In the genomic region with DNA sequence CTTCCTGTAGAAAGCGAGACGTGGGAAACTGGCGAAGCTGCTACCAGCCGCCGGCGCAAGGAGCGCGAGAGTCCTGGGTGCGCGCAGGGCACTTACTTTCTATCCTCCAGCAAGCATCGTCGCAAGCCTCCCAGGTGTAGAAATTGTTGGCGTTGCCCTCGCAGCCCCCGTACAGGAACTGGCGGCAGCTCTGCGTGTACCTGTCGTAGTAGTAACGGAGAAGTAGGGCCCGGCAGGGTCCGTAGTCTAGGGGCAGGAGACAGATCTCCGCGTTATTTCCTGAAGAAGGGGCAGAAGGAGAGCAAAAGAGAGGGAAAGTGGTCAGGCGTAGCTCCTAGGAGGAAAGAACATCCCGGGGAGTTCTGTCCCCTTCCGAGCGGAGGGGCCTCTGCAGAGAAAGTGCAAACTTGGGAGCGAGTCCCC, we compare ENCODE assay signal across 9 cellular contexts. TPM values are rescaled to one million over a fixed set of nuclear protein-coding genes. Genes with fewer than 3 reads are reported as not detected.
DNase-seq lines count a peak whose midpoint lies in the region; ATAC-seq and TF ChIP-seq lines count a peak whose summit lies in the region.
"Had no signal": no experiment of that assay in that cellular context is flagged by ENCODE, and none has a peak within 500 bp of the region (broad histone marks: within the 10 kb centered on the region; RNA-seq: fewer than 3 reads in every experiment).

No MANE protein-coding gene starts in this region.

- no peak for DNase-seq in AG04449 (ENCODE audit: low read depth, low spot score)
- DNase-seq in activated T-cell treated with anti-CD3 and anti-CD28 coated beads, Interleukin-2, amount 50 U/mL, for 48 hours = peak; percentile 19 to 34
- peak; percentile 30 for DNase-seq in hepatic stellate cell (ENCODE audit: low spot score)
- DNase-seq in sigmoid colon = peak; percentile 69
- no peak for DNase-seq in occipital lobe (lab: John Stamatoyannopoulos, UW)
- DNase-seq in NCI-H1048 (lab: John Stamatoyannopoulos, UW) = no peak

- no peak for TF ChIP-seq POLR2A in sigmoid colon (IDR thresholded peaks at IDR 0.05)

- H3K27ac ChIP-seq in sigmoid colon = peak overlapping the region in 2 of 4 donors; percentile 2 to 22

- no peak for TF ChIP-seq EP300 in sigmoid colon (IDR thresholded peaks at IDR 0.05)

- POLR2A ChIA-PET in AG04449 (lab: Yijun Ruan, JAX) = interaction anchor here (0.9 kb wide), 1 partner anchor 171 kb away, joined by 3 read pairs; no protein-coding TSS in a partner anchor

- no peak for TF ChIP-seq CTCF in AG04449 (IDR thresholded peaks at IDR 0.05; ENCODE audit: insufficient read depth, low read length, missing control alignments)
- TF ChIP-seq CTCF in sigmoid colon (IDR thresholded peaks at IDR 0.05) = no peak

- ATAC-seq in GM18861 (IDR thresholded peaks at IDR 0.05; ENCODE audit: unreplicated experiment) = peak; percentile 43
- peak; percentile 69 for ATAC-seq in HG03354 (IDR thresholded peaks at IDR 0.05; ENCODE audit: poor library complexity, severe bottlenecking, unreplicated experiment)

- intact Hi-C loops in sigmoid colon (cut with DNase I) = no loop called here

- H3K36me3 ChIP-seq in sigmoid colon = no peaks in the 10 kb centered on the region

- WGBS in sigmoid colon, 2 donors = 1 to 3% methylated on average over 28 of the region's 28 CpGs

- H3K4me1 ChIP-seq in sigmoid colon = peaks cover 0 to 9% (median 4%) of the 10 kb centered on the region in 4 donors

- H3K4me3 ChIP-seq in AG04449 (ENCODE audit: low read depth, low read length) = peak overlapping the region; percentile 70
- peak overlapping the region; percentile 30 to 57 (median 53) for H3K4me3 ChIP-seq in sigmoid colon

- peaks cover 0 to 14% (median 0%) of the 10 kb centered on the region in 3 donors for H3K27me3 ChIP-seq in sigmoid colon

- CTCF ChIA-PET in AG04449 (lab: Yijun Ruan, JAX) = interaction anchor here (0.8 to 6.6 kb wide), 9 partner anchors 12 to 333 kb away, joined by 3 to 73 read pairs (median 3); no protein-coding TSS in a partner anchor

- H3K9me3 ChIP-seq in sigmoid colon = no peaks in the 10 kb centered on the region

RNA-seq across cellular contexts. Expression of a gene that starts 0.5 kb away (rescaled TPM):
- total RNA-seq in sigmoid colon = 1 to 10 TPM in 3 of 4 donors, under 1 TPM in 1; 0.55 to 5.0 (median 3.7) TPM
- 1 to 10 TPM; 1.3 to 2.5 (median 1.8) TPM for polyA plus RNA-seq in sigmoid colon
- 0.31 TPM for total RNA-seq in occipital lobe

RNA-seq across cellular contexts. Expression of a gene that starts 16.3 kb away (rescaled TPM):
- total RNA-seq in sigmoid colon (not detected), occipital lobe (not detected)
- polyA plus RNA-seq in sigmoid colon = not detected
- total RNA-seq: lung microvascular endothelial cell had no signal

RNA-seq across cellular contexts. Expression of a gene that starts 31.5 kb away (rescaled TPM):
- 10 to 100 TPM; 12.9 to 26.8 (median 18.9) TPM for total RNA-seq in sigmoid colon
- 10 to 100 TPM in 1 of 3 donors, 1 to 10 TPM in 2; 8.1 to 34.2 (median 8.1) TPM for polyA plus RNA-seq in sigmoid colon
- total RNA-seq in occipital lobe = 4.5 TPM

Comparison
In these comparisons a context has a peak if more than half of its experiments do, and no peak if none do; other contexts are left out.
1. DNase-seq: peak in activated T-cell treated with anti-CD3 and anti-CD28 coated beads, Interleukin-2, amount 50 U/mL, for 48 hours (2 of 2), hepatic stellate cell (single experiment) and sigmoid colon (single experiment); none in AG04449 (single experiment), occipital lobe (single experiment) and NCI-H1048 (single experiment).